21 cellular contexts compared by ENCODE assay signal in the genomic region with DNA sequence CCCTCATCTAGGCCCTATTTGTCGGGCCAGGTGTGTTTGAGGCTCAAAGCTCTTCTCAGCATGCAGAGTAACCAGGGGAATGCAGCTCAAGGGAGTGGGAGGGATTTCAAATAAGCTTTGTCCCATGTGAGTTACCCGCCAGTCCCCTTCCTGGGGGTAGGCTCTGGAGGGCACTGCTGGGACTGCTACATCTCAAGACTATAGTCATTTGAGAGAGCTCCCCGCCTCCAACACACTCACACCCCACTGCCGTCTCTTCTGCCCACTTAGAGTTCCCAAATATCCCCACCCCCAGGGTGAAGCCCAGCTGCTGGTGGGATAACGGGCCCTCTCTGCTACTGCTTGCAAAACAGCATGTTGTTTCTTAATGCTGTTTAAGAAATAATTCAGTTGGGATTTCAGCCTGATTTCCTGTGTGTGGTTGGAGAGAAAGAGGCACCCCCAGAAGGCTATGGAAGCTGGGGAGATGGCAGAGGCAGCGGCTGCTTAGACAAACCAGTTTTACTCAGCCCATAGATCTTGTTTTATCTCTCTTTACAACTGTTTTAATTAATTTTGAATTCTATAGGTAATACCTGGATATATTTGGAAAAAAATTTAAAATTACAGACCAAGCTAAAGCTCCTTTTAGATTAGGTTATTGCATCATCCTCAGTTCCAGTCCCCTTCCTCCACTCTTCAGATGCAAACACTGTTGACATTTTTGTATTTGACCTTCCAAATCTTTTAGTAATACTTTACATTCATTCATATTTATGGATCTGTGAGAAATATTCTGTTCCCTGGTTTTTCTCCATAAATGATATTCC. TPM values are rescaled to one million over a fixed set of nuclear protein-coding genes. Genes with fewer than 3 reads are reported as not detected.
DNase-seq lines count a peak whose midpoint lies in the region; ATAC-seq and TF ChIP-seq lines count a peak whose summit lies in the region.
"Had no signal": no experiment of that assay in that cellular context is flagged by ENCODE, and none has a peak within 500 bp of the region (broad histone marks: within the 10 kb centered on the region; RNA-seq: fewer than 3 reads in every experiment).

No MANE protein-coding gene starts in this region.

- H3K27me3 ChIP-seq in HUES48 (ENCODE audit: control insufficient read depth, insufficient read depth, low read length): no peaks in the 10 kb centered on the region; the same call in 1 of the 2 replicates
- H3K27me3 ChIP-seq in esophagus muscularis mucosa: peaks cover 0 to 55% (median 1%) of the 10 kb centered on the region in 4 donors

- 43% methylated on average over 6 of the region's 6 CpGs for WGBS in esophagus muscularis mucosa

- ATAC-seq in GM19463 (IDR thresholded peaks at IDR 0.05; ENCODE audit: unreplicated experiment): no peak
- ATAC-seq: right cardiac atrium had no signal

- peaks cover 0 to 5% (median 0%) of the 10 kb centered on the region in 3 donors for H3K36me3 Mint-ChIP-seq in immature natural killer cell

- peak; percentile 100 for DNase-seq in AML-193 (lab: John Stamatoyannopoulos, UW)
- DNase-seq in SKM-1 (lab: John Stamatoyannopoulos, UW; ENCODE audit: unreplicated experiment): peak; percentile 90
- DNase-seq in iPS-NIHi7 (ENCODE audit: extremely low spot score): peak; percentile 80
- DNase-seq in esophagus muscularis mucosa (ENCODE audit: extremely low spot score): no peak
- DNase-seq in immature natural killer cell: no peak
- DNase-seq in NCI-H510A (lab: John Stamatoyannopoulos, UW): no peak
- DNase-seq: activated naive CD4-positive, alpha-beta T cell treated with Interleukin-2 at 50 U/mL for 16 hours; Caco-2; dermis blood vessel endothelial cell; NCI-H1105; right cardiac atrium; SK-N-SH; stimulated activated CD4-positive, alpha-beta T cell treated with anti-CD3 and anti-CD28 coated beads, Interleukin-2, amount 100 ng/mL, for 48 hours; stimulated activated CD8-positive, alpha-beta memory T cell treated with anti-CD3 and anti-CD28 coated beads, Interleukin-4, amount 100 ng/mL, for 48 hours; thyroid gland had no signal

- no peak overlapping the region for H3K4me3 Mint-ChIP-seq in immature natural killer cell

- H3K9me3 ChIP-seq in HUES48 (ENCODE audit: control insufficient read depth, insufficient read depth, low read length) (no peaks in the 10 kb centered on the region), esophagus muscularis mucosa (no peaks in the 10 kb centered on the region)
- H3K9me3 ChIP-seq: Caco-2, SK-N-SH, thyroid gland had no signal

- intact Hi-C loops in esophagus muscularis mucosa (cut with DNase I): no loop called here

- H3K4me1 ChIP-seq in HUES48 (ENCODE audit: control insufficient read depth, insufficient read depth, low read length) (peaks cover 11% of the 10 kb centered on the region), esophagus muscularis mucosa (no peaks in the 10 kb centered on the region)
- H3K4me1 ChIP-seq: thyroid gland had no signal

- no peak for TF ChIP-seq EP300 in esophagus muscularis mucosa (IDR thresholded peaks at IDR 0.05)

- TF ChIP-seq CTCF in esophagus muscularis mucosa (IDR thresholded peaks at IDR 0.05): no peak

- H3K36me3 ChIP-seq in HUES48 (ENCODE audit: control insufficient read depth, insufficient read depth, low read length) (no peaks in the 10 kb centered on the region), esophagus muscularis mucosa (no peaks in the 10 kb centered on the region)
- H3K36me3 ChIP-seq: thyroid gland had no signal

- no peak overlapping the region for H3K27ac Mint-ChIP-seq in immature natural killer cell

- H3K27me3 Mint-ChIP-seq in immature natural killer cell (ENCODE audit: low read depth in 3 of 3): peaks cover 2 to 3% (median 2%) of the 10 kb centered on the region in 3 donors

- peaks cover under 1 to 1% of the 10 kb centered on the region in 2 donors for H3K4me1 Mint-ChIP-seq in immature natural killer cell

- H3K27ac ChIP-seq in HUES48 (ENCODE audit: low read depth, low read length): peak overlapping the region; percentile 40
- H3K27ac ChIP-seq in esophagus muscularis mucosa (replicated peaks in 1 of 4): no peak overlapping the region
- H3K27ac ChIP-seq: thyroid gland had no signal

- H3K4me3 ChIP-seq in HUES48 (ENCODE audit: low read depth, low read length) (no peak overlapping the region), esophagus muscularis mucosa (no peak overlapping the region)
- H3K4me3 ChIP-seq: lung, thyroid gland had no signal

- no peak overlapping the region for H3K9ac ChIP-seq in HUES48 (ENCODE audit: low read depth, low read length)
- H3K9ac ChIP-seq: SK-N-SH had no signal

- TF ChIP-seq POLR2A in esophagus muscularis mucosa (IDR thresholded peaks at IDR 0.05; ENCODE audit: low read depth): no peak

- no peaks in the 10 kb centered on the region for H3K9me3 Mint-ChIP-seq in immature natural killer cell

RNA-seq across cellular contexts. Expression of a gene that starts 4.1 kb away (rescaled TPM):
- under 1 TPM in 2 of 4 donors, not detected in 2; 0.23 to 0.66 TPM for total RNA-seq in esophagus muscularis mucosa
- not detected for polyA plus RNA-seq in immature natural killer cell
- total RNA-seq: dermis blood vessel endothelial cell, HT1080 had no signal
- polyA plus RNA-seq: AG04450, neural cell, SK-N-SH had no signal

RNA-seq across cellular contexts. Expression of a gene that starts 43.8 kb away (rescaled TPM):
- total RNA-seq in esophagus muscularis mucosa: 10 to 100 TPM in 3 of 4 donors, 1 to 10 TPM in 1; 10.0 to 19.0 (median 16.0) TPM
- polyA plus RNA-seq in immature natural killer cell: 10 to 100 TPM in 1 of 3 donors, 1 to 10 TPM in 2; 7.1 to 32.1 (median 8.4) TPM

RNA-seq across cellular contexts. Expression of a gene that starts 46.4 kb away (rescaled TPM):
- total RNA-seq in esophagus muscularis mucosa: not detected
- under 1 TPM in 2 of 3 donors, not detected in 1; 0.09 to 0.22 TPM for polyA plus RNA-seq in immature natural killer cell
- total RNA-seq: right cardiac atrium had no signal
- polyA plus RNA-seq: AG04450, neural cell, SK-N-SH had no signal

Comparison
In these comparisons a context has a peak if more than half of its experiments do, and no peak if none do; other contexts are left out.
1. DNase-seq: peak in AML-193 (2 of 2), SKM-1 (single experiment) and iPS-NIHi7 (single experiment); none in esophagus muscularis mucosa (single experiment), immature natural killer cell (0 of 3) and NCI-H510A (single experiment).